Comparison of ENCODE assay signal across 21 cellular contexts in genomic region chr17:48753794-48754499, GRCh38. TPM values are rescaled to one million over a fixed set of nuclear protein-coding genes. Genes with fewer than 3 reads are reported as not detected.
DNase-seq lines count a peak whose midpoint lies in the region; ATAC-seq, FAIRE-seq and TF ChIP-seq lines count a peak whose summit lies in the region.
"Had no signal": no experiment of that assay in that cellular context is flagged by ENCODE, and none has a peak within 500 bp of the region (broad histone marks: within the 10 kb centered on the region; RNA-seq: fewer than 3 reads in every experiment).

No MANE protein-coding gene starts in this region.

- no peak overlapping the region for H3K27ac ChIP-seq in CD4-positive, alpha-beta memory T cell (ENCODE audit: low read depth, low read length)
- no peak overlapping the region for H3K27ac ChIP-seq in astrocyte (ENCODE audit: low read depth, low read length)
- H3K27ac ChIP-seq: gastroesophageal sphincter, SJSA1 had no signal

- no peak overlapping the region for H3K4me3 ChIP-seq in CD4-positive, alpha-beta memory T cell (ENCODE audit: low read length in 2 of 2)
- H3K4me3 ChIP-seq in astrocyte (ENCODE audit: insufficient read depth, low read depth, low read length) = no peak overlapping the region
- H3K4me3 ChIP-seq: gastroesophageal sphincter, mucosa of descending colon, SJSA1 had no signal

- no peaks in the 10 kb centered on the region for H3K36me3 Mint-ChIP-seq in CD4-positive, alpha-beta memory T cell
- H3K36me3 Mint-ChIP-seq in astrocyte (ENCODE audit: low read depth, unreplicated experiment) = peaks cover 5% of the 10 kb centered on the region
- H3K36me3 Mint-ChIP-seq in naive thymus-derived CD8-positive, alpha-beta T cell = peaks cover 0 to 5% (median 4%) of the 10 kb centered on the region in 3 donors
- H3K36me3 Mint-ChIP-seq: CD8-positive, alpha-beta T cell had no signal

- H2AFZ ChIP-seq in astrocyte (ENCODE audit: low read depth, low read length) = no peak overlapping the region

- no peak overlapping the region for H3K9ac ChIP-seq in astrocyte (ENCODE audit: low read length)

- H3K27me3 Mint-ChIP-seq in CD4-positive, alpha-beta memory T cell = peaks cover 72 to 74% of the 10 kb centered on the region in 2 donors
- peaks cover 91% of the 10 kb centered on the region for H3K27me3 Mint-ChIP-seq in astrocyte (ENCODE audit: low read depth, unreplicated experiment)
- H3K27me3 Mint-ChIP-seq in naive thymus-derived CD8-positive, alpha-beta T cell = peaks cover 56 to 90% (median 78%) of the 10 kb centered on the region in 5 donors

- FAIRE-seq in astrocyte (lab: Jason Lieb, UNC) = no peak
- FAIRE-seq: GM19239, islet of Langerhans had no signal

- POLR2A ChIA-PET in CD4-positive, alpha-beta memory T cell (lab: Charles Lee; ENCODE audit: partially characterized antibody) = no interaction called here
- POLR2A ChIA-PET in naive thymus-derived CD8-positive, alpha-beta T cell (lab: Charles Lee) = interaction anchor here (0.6 kb wide), 1 partner anchor 145 kb away, joined by 6 read pairs; no protein-coding TSS in a partner anchor

- DNase-seq in CD4-positive, alpha-beta memory T cell = no peak
- DNase-seq in HK-2 (ENCODE audit: unreplicated experiment) = peak; percentile 83
- no peak for DNase-seq in astrocyte (ENCODE audit: low read depth)
- no peak for DNase-seq in naive thymus-derived CD8-positive, alpha-beta T cell
- DNase-seq in hippocampal formation (lab: John Stamatoyannopoulos, UW) = no peak
- DNase-seq in activated effector memory CD4-positive, alpha-beta T cell treated with Interleukin-2 at 50 U/mL for 16 hours = no peak
- DNase-seq in T-helper 9 cell = no peak
- no peak for DNase-seq in NCI-H345 (lab: John Stamatoyannopoulos, UW)
- DNase-seq: caudate nucleus; CD8-positive, alpha-beta T cell; effector memory CD8-positive, alpha-beta T cell; mucosa of descending colon; stimulated activated CD4-positive, alpha-beta T cell treated with anti-CD3 and anti-CD28 coated beads, Interleukin-15, amount 100 ng/mL, for 24 hours had no signal

- no peak for ATAC-seq in naive thymus-derived CD8-positive, alpha-beta T cell
- ATAC-seq: activated naive CD4-positive, alpha-beta T cell treated with anti-CD3 and anti-CD28 coated beads, Interleukin-2, amount 50 U/mL, for 72 hours; CD8-positive, alpha-beta T cell; effector memory CD8-positive, alpha-beta T cell; gastroesophageal sphincter; mucosa of descending colon had no signal

- peaks cover 0 to 30% (median 21%) of the 10 kb centered on the region in 4 donors for H3K4me1 Mint-ChIP-seq in CD4-positive, alpha-beta memory T cell
- peaks cover 3% of the 10 kb centered on the region for H3K4me1 Mint-ChIP-seq in astrocyte (ENCODE audit: low read depth, unreplicated experiment)
- H3K4me1 Mint-ChIP-seq in naive thymus-derived CD8-positive, alpha-beta T cell = peaks cover 19 to 40% (median 24%) of the 10 kb centered on the region in 4 donors

- H3K4me2 ChIP-seq in astrocyte (ENCODE audit: low read length) = peak overlapping the region; percentile 64

- H3K4me1 ChIP-seq in CD4-positive, alpha-beta memory T cell (ENCODE audit: insufficient read depth, low read length) = peaks cover 17% of the 10 kb centered on the region
- H3K4me1 ChIP-seq in astrocyte (ENCODE audit: insufficient read depth, low read length) = peaks cover 4% of the 10 kb centered on the region
- H3K4me1 ChIP-seq: SJSA1 had no signal

- H3K27me3 ChIP-seq in CD4-positive, alpha-beta memory T cell (ENCODE audit: insufficient read depth, low read length) = peaks cover 79% of the 10 kb centered on the region
- H3K27me3 ChIP-seq in astrocyte (ENCODE audit: insufficient read depth, low read length) = peaks cover 96% of the 10 kb centered on the region

- no peak for TF ChIP-seq CTCF in astrocyte (IDR thresholded peaks at IDR 0.05; ENCODE audit: insufficient read depth, low read depth, low read length)

- no peaks in the 10 kb centered on the region for H3K36me3 ChIP-seq in CD4-positive, alpha-beta memory T cell (ENCODE audit: insufficient read depth, low read length)
- no peaks in the 10 kb centered on the region for H3K36me3 ChIP-seq in astrocyte (ENCODE audit: insufficient read depth, low read length)
- H3K36me3 ChIP-seq: gastroesophageal sphincter, SJSA1 had no signal

- peak overlapping the region in 3 of 7 donors; percentile 8 to 58 (median 51) for H3K27ac Mint-ChIP-seq in CD4-positive, alpha-beta memory T cell
- H3K27ac Mint-ChIP-seq in astrocyte (ENCODE audit: unreplicated experiment) = no peak overlapping the region
- no peak overlapping the region for H3K27ac Mint-ChIP-seq in naive thymus-derived CD8-positive, alpha-beta T cell
- H3K27ac Mint-ChIP-seq: CD8-positive, alpha-beta T cell; effector memory CD8-positive, alpha-beta T cell; progenitor cell of endocrine pancreas had no signal

- H3K9me3 ChIP-seq in CD4-positive, alpha-beta memory T cell (ENCODE audit: control insufficient read depth in 1 of 2, low read length in 2 of 2) = no peaks in the 10 kb centered on the region
- peaks cover 8% of the 10 kb centered on the region for H3K9me3 ChIP-seq in astrocyte (ENCODE audit: insufficient read depth, low read depth, low read length)
- H3K9me3 ChIP-seq: gastroesophageal sphincter, mucosa of descending colon, SJSA1 had no signal

- CTCF ChIA-PET in CD4-positive, alpha-beta memory T cell (lab: Charles Lee; ENCODE audit: partially characterized antibody) = interaction anchor here (0.5 kb wide), 1 partner anchor 426 kb away, joined by 3 read pairs; no protein-coding TSS in a partner anchor

- H4K20me1 ChIP-seq in astrocyte (ENCODE audit: insufficient read depth, low read length) = peaks cover 10% of the 10 kb centered on the region

- intact Hi-C loops in CD4-positive, alpha-beta memory T cell (cut with micrococcal nuclease) = loop anchor here (5.0 kb wide), 1 partner anchor 37 kb away; no protein-coding TSS in a partner anchor

- peaks cover 0 to 6% (median 3%) of the 10 kb centered on the region in 8 donors for H3K9me3 Mint-ChIP-seq in CD4-positive, alpha-beta memory T cell
- H3K9me3 Mint-ChIP-seq in astrocyte (ENCODE audit: unreplicated experiment) = peaks cover 10% of the 10 kb centered on the region
- peaks cover 0 to 11% (median 0%) of the 10 kb centered on the region in 9 donors for H3K9me3 Mint-ChIP-seq in naive thymus-derived CD8-positive, alpha-beta T cell
- H3K9me3 Mint-ChIP-seq: activated naive CD4-positive, alpha-beta T cell treated with anti-CD3 and anti-CD28 coated beads, Interleukin-2, amount 50 U/mL, for 72 hours; CD8-positive, alpha-beta T cell; effector memory CD8-positive, alpha-beta T cell had no signal

- no peaks in the 10 kb centered on the region for H3K79me2 ChIP-seq in astrocyte (ENCODE audit: insufficient read depth, low read length)

- H3K4me3 Mint-ChIP-seq in CD4-positive, alpha-beta memory T cell = peak overlapping the region in 6 of 8 donors; percentile 1 to 70 (median 19)
- H3K4me3 Mint-ChIP-seq in astrocyte (ENCODE audit: unreplicated experiment) = no peak overlapping the region
- H3K4me3 Mint-ChIP-seq in naive thymus-derived CD8-positive, alpha-beta T cell = peak overlapping the region in 6 of 10 donors; percentile 8 to 46 (median 36)
- H3K4me3 Mint-ChIP-seq: CD8-positive, alpha-beta T cell had no signal

RNA-seq across cellular contexts. Expression of gene HOXB13, which starts 25.4 kb away (rescaled TPM):
- total RNA-seq in CD4-positive, alpha-beta memory T cell = not detected
- not detected for polyA plus RNA-seq in CD4-positive, alpha-beta memory T cell
- total RNA-seq in astrocyte = not detected in 2 replicates
- total RNA-seq in naive thymus-derived CD8-positive, alpha-beta T cell = not detected
- not detected for polyA plus RNA-seq in naive thymus-derived CD8-positive, alpha-beta T cell
- total RNA-seq: activated naive CD4-positive, alpha-beta T cell treated with anti-CD3 and anti-CD28 coated beads, Interleukin-2, amount 50 U/mL, for 72 hours; CD8-positive, alpha-beta T cell; gastroesophageal sphincter; progenitor cell of endocrine pancreas; SJSA1; temporal lobe had no signal

RNA-seq across cellular contexts. Expression of gene PRAC2, which starts 31.0 kb away (rescaled TPM):
- not detected for total RNA-seq in CD4-positive, alpha-beta memory T cell
- polyA plus RNA-seq in CD4-positive, alpha-beta memory T cell = not detected
- not detected in 2 replicates for total RNA-seq in astrocyte
- total RNA-seq in naive thymus-derived CD8-positive, alpha-beta T cell = not detected
- not detected for polyA plus RNA-seq in naive thymus-derived CD8-positive, alpha-beta T cell
- total RNA-seq: activated naive CD4-positive, alpha-beta T cell treated with anti-CD3 and anti-CD28 coated beads, Interleukin-2, amount 50 U/mL, for 72 hours; CD8-positive, alpha-beta T cell; gastroesophageal sphincter; progenitor cell of endocrine pancreas; SJSA1; temporal lobe had no signal

RNA-seq across cellular contexts. Expression of gene PRAC1, which starts 31.6 kb away (rescaled TPM):
- total RNA-seq in CD4-positive, alpha-beta memory T cell = not detected
- polyA plus RNA-seq in CD4-positive, alpha-beta memory T cell = not detected
- not detected in 2 replicates for total RNA-seq in astrocyte
- total RNA-seq in naive thymus-derived CD8-positive, alpha-beta T cell = not detected
- not detected for polyA plus RNA-seq in naive thymus-derived CD8-positive, alpha-beta T cell
- total RNA-seq: activated naive CD4-positive, alpha-beta T cell treated with anti-CD3 and anti-CD28 coated beads, Interleukin-2, amount 50 U/mL, for 72 hours; CD8-positive, alpha-beta T cell; gastroesophageal sphincter; HT-29; progenitor cell of endocrine pancreas; SJSA1; temporal lobe had no signal
